Comparison of ENCODE assay signal across 11 cellular contexts in the genomic region with DNA sequence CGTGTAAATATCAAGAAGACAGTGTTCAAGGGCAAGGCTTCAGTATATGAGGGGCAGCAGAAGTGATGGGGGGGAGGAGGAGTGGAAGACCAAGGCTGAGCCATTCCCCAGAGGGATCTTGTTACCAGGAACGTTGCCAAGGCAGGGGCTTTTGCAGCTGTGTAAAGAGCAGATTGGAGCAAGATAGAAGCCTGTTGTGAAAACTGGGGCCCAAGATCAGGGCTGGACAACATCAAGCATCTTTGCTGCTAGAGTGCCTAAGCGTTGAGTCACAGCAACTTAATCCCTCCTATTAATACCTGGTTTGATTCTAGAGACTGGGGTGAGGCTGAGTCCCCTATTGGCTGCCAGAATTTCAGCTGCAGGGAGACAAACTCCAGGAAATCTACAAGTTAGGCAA. TPM values are rescaled to one million over a fixed set of nuclear protein-coding genes. Genes with fewer than 3 reads are reported as not detected.
DNase-seq lines count a peak whose midpoint lies in the region; ATAC-seq, FAIRE-seq and TF ChIP-seq lines count a peak whose summit lies in the region.
"Had no signal": no experiment of that assay in that cellular context is flagged by ENCODE, and none has a peak within 500 bp of the region (broad histone marks: within the 10 kb centered on the region; RNA-seq: fewer than 3 reads in every experiment).

No MANE protein-coding gene starts in this region.

- no peaks in the 10 kb centered on the region for H4K20me1 ChIP-seq in SK-N-SH (ENCODE audit: insufficient read depth)

- H3K27ac Mint-ChIP-seq in CD4-positive, CD25-positive, alpha-beta regulatory T cell, result peak overlapping the region in 2 of 3 donors; percentile 36 to 86

- FAIRE-seq in HTR-8/SVneo (lab: Jason Lieb, UNC) (peak; percentile 71), D721Med (lab: Jason Lieb, UNC) (no peak)

- TF ChIP-seq EP300 in SK-N-SH (IDR thresholded peaks at IDR 0.05; ENCODE audit: borderline replicate concordance in 1 of 2, low read depth in 1 of 2, low read length in 1 of 2), result peak; percentile 32 to 95; a peak in 3 of 4 replicates

- H3K4me1 ChIP-seq in CD4-positive, CD25-positive, alpha-beta regulatory T cell (ENCODE audit: control insufficient read depth, insufficient read depth, low read length, poor library complexity, severe bottlenecking), result peaks cover 13% of the 10 kb centered on the region
- H3K4me1 ChIP-seq in SK-N-SH (ENCODE audit: control insufficient read depth in 1 of 2, insufficient read depth in 2 of 2, low read depth in 1 of 2, low read length in 1 of 2), result peaks cover 22 to 33% of the 10 kb centered on the region in 2 experiments; a peak in 3 of 4 replicates

- WGBS in SK-N-SH (ENCODE audit: low lambda C conversion rate), result 2% methylated on average over 3 of the region's 3 CpGs

- H3K9me2 ChIP-seq in SK-N-SH, result no peaks in the 10 kb centered on the region

- no peak for TF ChIP-seq RAD21 in SK-N-SH (IDR thresholded peaks at IDR 0.05; ENCODE audit: low read length)

- H3K27me3 Mint-ChIP-seq in CD4-positive, CD25-positive, alpha-beta regulatory T cell, result no peaks in the 10 kb centered on the region

- peaks cover 3 to 5% of the 10 kb centered on the region in 2 experiments for H3K9me3 ChIP-seq in CD4-positive, CD25-positive, alpha-beta regulatory T cell (ENCODE audit: control insufficient read depth in 2 of 2, low read length in 2 of 2)
- H3K9me3 ChIP-seq in SK-N-SH, result peaks cover 8% of the 10 kb centered on the region; the same call in 1 of the 2 replicates

- H2AFZ ChIP-seq in SK-N-SH (ENCODE audit: low read depth), result no peak overlapping the region

- CTCF ChIA-PET in SK-N-SH (lab: Yijun Ruan, JAX), result interaction anchor here (0.8 to 1.4 kb wide), 2 partner anchors 13 to 361 kb away, joined by 3 read pairs; no protein-coding TSS in a partner anchor
- CTCF ChIA-PET in GM10248 (lab: Yijun Ruan, JAX), result interaction anchor here (1.3 to 1.9 kb wide), 3 partner anchors 16 to 34 kb away, joined by 3 to 9 read pairs (median 6); a partner anchor contains a TSS

- H3K27ac ChIP-seq in CD4-positive, CD25-positive, alpha-beta regulatory T cell (ENCODE audit: insufficient read depth, low read length, poor library complexity, severe bottlenecking), result no peak overlapping the region
- peak overlapping the region in 1 of 2 experiments; percentile 73; a peak in 2 of 4 replicates for H3K27ac ChIP-seq in SK-N-SH (ENCODE audit: low read depth in 2 of 2, low read length in 1 of 2)

- no peak overlapping the region for H3K4me3 ChIP-seq in CD4-positive, CD25-positive, alpha-beta regulatory T cell (ENCODE audit: low read depth, low read length)
- no peak overlapping the region for H3K4me3 ChIP-seq in SK-N-SH (ENCODE audit: low read depth in 2 of 2, low read length in 1 of 2)

- H3K4me2 ChIP-seq in SK-N-SH, result peak overlapping the region; percentile 21; the same call in 1 of the 2 replicates

- H3K4me1 Mint-ChIP-seq in CD4-positive, CD25-positive, alpha-beta regulatory T cell, result peaks cover 13 to 26% (median 19%) of the 10 kb centered on the region in 4 donors

- no peak overlapping the region for H3K4me3 Mint-ChIP-seq in CD4-positive, CD25-positive, alpha-beta regulatory T cell
- H3K4me3 Mint-ChIP-seq: neural crest cell had no signal

- peaks cover 30% of the 10 kb centered on the region for H3F3A ChIP-seq in SK-N-SH (replicated peaks; ENCODE audit: insufficient read depth)

- DNase-seq in CD4-positive, CD25-positive, alpha-beta regulatory T cell, result no peak
- DNase-seq in HTR-8/SVneo (ENCODE audit: insufficient read length, low spot score), result peak; percentile 66
- peak; percentile 53 for DNase-seq in SK-N-SH
- DNase-seq in iris pigment epithelial cell (ENCODE audit: low read depth), result peak; percentile 96
- DNase-seq in stimulated activated naive CD4-positive, alpha-beta T cell treated with Interleukin-2 at 50 U/mL for 16 hours (lab: John Stamatoyannopoulos, UW), result no peak
- no peak for DNase-seq in D721Med (ENCODE audit: insufficient read length, low spot score)
- DNase-seq in GM10248 (ENCODE audit: extremely low spot score), result no peak
- DNase-seq: activated naive CD4-positive, alpha-beta T cell treated with anti-CD3 and anti-CD28 coated beads, Interleukin-2, amount 50 U/mL, for 16 hours; DMS153 had no signal

- peaks cover 0 to 6% (median 4%) of the 10 kb centered on the region in 7 donors for H3K9me3 Mint-ChIP-seq in CD4-positive, CD25-positive, alpha-beta regulatory T cell

- no peaks in the 10 kb centered on the region for H3K36me3 ChIP-seq in CD4-positive, CD25-positive, alpha-beta regulatory T cell (ENCODE audit: control insufficient read depth, insufficient read depth, low read length)
- H3K36me3 ChIP-seq in SK-N-SH (replicated peaks in 1 of 2; ENCODE audit: control insufficient read depth in 1 of 2, insufficient read depth in 2 of 2, low read length in 1 of 2), result peaks cover 0 to 4% of the 10 kb centered on the region in 2 experiments

- peaks cover 7% of the 10 kb centered on the region for H3K36me3 Mint-ChIP-seq in CD4-positive, CD25-positive, alpha-beta regulatory T cell

- no peak overlapping the region for H3K9ac ChIP-seq in SK-N-SH

- H3K79me2 ChIP-seq in SK-N-SH (ENCODE audit: insufficient read depth), result no peaks in the 10 kb centered on the region

- POLR2A ChIA-PET in SK-N-SH (lab: Yijun Ruan, JAX), result interaction anchor here (1.0 kb wide), 1 partner anchor 18 kb away, joined by 3 read pairs; a partner anchor contains a TSS
- POLR2A ChIA-PET in GM10248 (lab: Yijun Ruan, JAX), result no interaction called here

- TF ChIP-seq CTCF in SK-N-SH (IDR thresholded peaks at IDR 0.05) (no peak), D721Med (IDR thresholded peaks at IDR 0.05; ENCODE audit: insufficient read depth, missing control alignments) (no peak), GM10248 (IDR thresholded peaks at IDR 0.05; ENCODE audit: control extremely low read depth, extremely low read depth, low read depth, missing control alignments) (no peak)

- ATAC-seq in CD4-positive, CD25-positive, alpha-beta regulatory T cell (ENCODE audit: low read depth in 2 of 2), result no peak
- no peak for ATAC-seq in GM19397 (IDR thresholded peaks at IDR 0.05; ENCODE audit: unreplicated experiment)

- H3K27me3 ChIP-seq in CD4-positive, CD25-positive, alpha-beta regulatory T cell (ENCODE audit: control insufficient read depth, insufficient read depth, low read length), result no peaks in the 10 kb centered on the region
- H3K27me3 ChIP-seq in SK-N-SH (ENCODE audit: insufficient read depth), result no peaks in the 10 kb centered on the region

TF ChIP-seq in SK-N-SH, 30 proteins besides CTCF, POLR2A, EP300 and RAD21 (continues in another document):
- TF ChIP-seq, protein P1, sequence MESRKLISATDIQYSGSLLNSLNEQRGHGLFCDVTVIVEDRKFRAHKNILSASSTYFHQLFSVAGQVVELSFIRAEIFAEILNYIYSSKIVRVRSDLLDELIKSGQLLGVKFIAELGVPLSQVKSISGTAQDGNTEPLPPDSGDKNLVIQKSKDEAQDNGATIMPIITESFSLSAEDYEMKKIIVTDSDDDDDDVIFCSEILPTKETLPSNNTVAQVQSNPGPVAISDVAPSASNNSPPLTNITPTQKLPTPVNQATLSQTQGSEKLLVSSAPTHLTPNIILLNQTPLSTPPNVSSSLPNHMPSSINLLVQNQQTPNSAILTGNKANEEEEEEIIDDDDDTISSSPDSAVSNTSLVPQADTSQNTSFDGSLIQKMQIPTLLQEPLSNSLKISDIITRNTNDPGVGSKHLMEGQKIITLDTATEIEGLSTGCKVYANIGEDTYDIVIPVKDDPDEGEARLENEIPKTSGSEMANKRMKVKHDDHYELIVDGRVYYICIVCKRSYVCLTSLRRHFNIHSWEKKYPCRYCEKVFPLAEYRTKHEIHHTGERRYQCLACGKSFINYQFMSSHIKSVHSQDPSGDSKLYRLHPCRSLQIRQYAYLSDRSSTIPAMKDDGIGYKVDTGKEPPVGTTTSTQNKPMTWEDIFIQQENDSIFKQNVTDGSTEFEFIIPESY (IDR thresholded peaks at IDR 0.05; ENCODE audit: borderline replicate concordance, low read depth), result peak; percentile 84
- TF ChIP-seq MXI1 (IDR thresholded peaks at IDR 0.05; ENCODE audit: low read depth, low read length), result no peak
- TF ChIP-seq JUND (IDR thresholded peaks at IDR 0.05), result peak; percentile 89
- TF ChIP-seq RCOR1 (IDR thresholded peaks at IDR 0.05; ENCODE audit: low read length), result peak; percentile 19; the same call in 1 of the 2 replicates
- no peak for TF ChIP-seq EZH2phosphoT487 (IDR thresholded peaks at IDR 0.05; ENCODE audit: borderline replicate concordance, low read depth)
- TF ChIP-seq NRF1 (IDR thresholded peaks at IDR 0.05; ENCODE audit: low read depth, low read length), result no peak
- peak; percentile 27; the same call in 1 of the 2 replicates for TF ChIP-seq TAF1 (IDR thresholded peaks at IDR 0.05; ENCODE audit: borderline replicate concordance, low read depth, low read length)
- peak; percentile 71; the same call in 1 of the 2 replicates for TF ChIP-seq SIN3A (IDR thresholded peaks at IDR 0.05; ENCODE audit: borderline replicate concordance, low read depth, low read length)
- TF ChIP-seq, protein P2, sequence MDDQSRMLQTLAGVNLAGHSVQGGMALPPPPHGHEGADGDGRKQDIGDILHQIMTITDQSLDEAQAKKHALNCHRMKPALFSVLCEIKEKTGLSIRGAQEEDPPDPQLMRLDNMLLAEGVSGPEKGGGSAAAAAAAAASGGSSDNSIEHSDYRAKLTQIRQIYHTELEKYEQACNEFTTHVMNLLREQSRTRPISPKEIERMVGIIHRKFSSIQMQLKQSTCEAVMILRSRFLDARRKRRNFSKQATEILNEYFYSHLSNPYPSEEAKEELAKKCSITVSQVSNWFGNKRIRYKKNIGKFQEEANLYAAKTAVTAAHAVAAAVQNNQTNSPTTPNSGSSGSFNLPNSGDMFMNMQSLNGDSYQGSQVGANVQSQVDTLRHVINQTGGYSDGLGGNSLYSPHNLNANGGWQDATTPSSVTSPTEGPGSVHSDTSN (IDR thresholded peaks at IDR 0.05), result peak; percentile 91
- TF ChIP-seq FOXJ3 (CRISPR knock-in tag; IDR thresholded peaks at IDR 0.05), result no peak
- TF ChIP-seq ELF1 (IDR thresholded peaks at IDR 0.05), result 0 out of 2 replicates have a peak, but pooled peaks have one; percentile 28
- no peak for TF ChIP-seq SMC3 (IDR thresholded peaks at IDR 0.05; ENCODE audit: low read depth, low read length)
- TF ChIP-seq, protein P3, sequence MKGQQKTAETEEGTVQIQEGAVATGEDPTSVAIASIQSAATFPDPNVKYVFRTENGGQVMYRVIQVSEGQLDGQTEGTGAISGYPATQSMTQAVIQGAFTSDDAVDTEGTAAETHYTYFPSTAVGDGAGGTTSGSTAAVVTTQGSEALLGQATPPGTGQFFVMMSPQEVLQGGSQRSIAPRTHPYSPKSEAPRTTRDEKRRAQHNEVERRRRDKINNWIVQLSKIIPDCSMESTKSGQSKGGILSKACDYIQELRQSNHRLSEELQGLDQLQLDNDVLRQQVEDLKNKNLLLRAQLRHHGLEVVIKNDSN (IDR thresholded peaks at IDR 0.05; ENCODE audit: borderline replicate concordance, low read depth), result no peak

RNA-seq across cellular contexts. Expression of a gene that starts 18.4 kb away (rescaled TPM):
- total RNA-seq in CD4-positive, CD25-positive, alpha-beta regulatory T cell, result 48.0 TPM
- polyA plus RNA-seq in CD4-positive, CD25-positive, alpha-beta regulatory T cell, result 10 to 100 TPM; 22.2 to 39.3 (median 32.0) TPM
- polyA plus RNA-seq in SK-N-SH (2012; rRNA removed), result 10.0 and 13.8 TPM in 2 replicates
- 13.5 and 16.0 TPM in 2 replicates for polyA plus RNA-seq in SK-N-SH (2012; cell fraction: cytosol; rRNA removed)
- 13.2 and 21.1 TPM in 2 replicates for polyA plus RNA-seq in SK-N-SH (2012; cell fraction: nucleus; rRNA removed)

Comparison
In these comparisons a context has a peak if more than half of its experiments do, and no peak if none do; other contexts are left out.
1. DNase-seq: peak in HTR-8/SVneo (single experiment), SK-N-SH (single experiment) and iris pigment epithelial cell (single experiment); none in CD4-positive, CD25-positive, alpha-beta regulatory T cell (0 of 3), stimulated activated naive CD4-positive, alpha-beta T cell treated with Interleukin-2 at 50 U/mL for 16 hours (single experiment), D721Med (single experiment) and GM10248 (single experiment).